Comparison of ENCODE assay signal across 13 cellular contexts in the genomic region with DNA sequence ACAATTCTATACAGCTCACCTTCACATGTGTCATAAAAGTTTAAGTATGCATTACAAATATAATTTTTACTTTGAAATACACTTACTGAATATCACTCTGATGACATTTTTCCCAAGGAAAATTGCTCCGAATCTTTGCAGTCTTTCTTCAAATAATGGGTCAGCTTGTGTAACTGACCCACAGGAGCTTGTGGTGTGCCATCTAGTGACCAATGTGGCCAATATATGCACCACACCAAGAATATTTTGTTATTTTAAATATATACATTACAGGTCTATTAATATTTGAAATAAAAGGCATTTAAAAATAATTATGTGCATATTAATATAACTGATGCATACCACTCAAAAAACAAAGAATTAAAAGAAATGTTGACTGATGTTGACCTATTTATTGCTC.
DNase-seq lines count a peak whose midpoint lies in the region; ATAC-seq and TF ChIP-seq lines count a peak whose summit lies in the region.
"Had no signal": no experiment of that assay in that cellular context is flagged by ENCODE, and none has a peak within 500 bp of the region (broad histone marks: within the 10 kb centered on the region; RNA-seq: fewer than 3 reads in every experiment).

No MANE protein-coding gene starts in this region.

- no peak overlapping the region for H3K4me2 ChIP-seq in smooth muscle cell

- no peak overlapping the region for H3K9ac ChIP-seq in smooth muscle cell (ENCODE audit: low read depth)

- peaks cover 12% of the 10 kb centered on the region for H3K9me3 Mint-ChIP-seq in activated T-helper 17 cell treated with anti-CD3 and anti-CD28 coated beads, Interleukin-2, amount 50 U/mL, for 72 hours

- no peak overlapping the region for H3K4me3 ChIP-seq in cardiac muscle cell
- no peak overlapping the region for H3K4me3 ChIP-seq in smooth muscle cell

- H3K27ac ChIP-seq in cardiac muscle cell (no peak overlapping the region), foreskin keratinocyte (no peak overlapping the region), smooth muscle cell (ENCODE audit: low read depth) (no peak overlapping the region)

- intact Hi-C loops in cardiac septum (cut with DNase I) = no loop called here

- no peaks in the 10 kb centered on the region for H3K27me3 ChIP-seq in cardiac muscle cell
- H3K27me3 ChIP-seq in foreskin keratinocyte = no peaks in the 10 kb centered on the region
- H3K27me3 ChIP-seq in smooth muscle cell (ENCODE audit: low read depth) = no peaks in the 10 kb centered on the region

- H3K36me3 ChIP-seq in cardiac muscle cell (no peaks in the 10 kb centered on the region), smooth muscle cell (ENCODE audit: low read depth) (no peaks in the 10 kb centered on the region)

- WGBS in smooth muscle cell (ENCODE audit: low lambda C conversion rate) = 76% methylated on average over 1 of the region's 1 CpG

- H3K4me3 Mint-ChIP-seq in activated T-helper 17 cell treated with anti-CD3 and anti-CD28 coated beads, Interleukin-2, amount 50 U/mL, for 72 hours = no peak overlapping the region
- H3K4me3 Mint-ChIP-seq: dendritic cell treated with granulocyte-macrophage colony-stimulating factor and Interleukin-4, amounts not matched to agents 40 ng/mL and 50 ng/mL, for 4 days had no signal

- no peaks in the 10 kb centered on the region for H3K79me2 ChIP-seq in smooth muscle cell (ENCODE audit: low read depth)

- no peaks in the 10 kb centered on the region for H3K36me3 Mint-ChIP-seq in activated T-helper 17 cell treated with anti-CD3 and anti-CD28 coated beads, Interleukin-2, amount 50 U/mL, for 72 hours (ENCODE audit: low read depth)

- no peaks in the 10 kb centered on the region for H3K27me3 Mint-ChIP-seq in activated T-helper 17 cell treated with anti-CD3 and anti-CD28 coated beads, Interleukin-2, amount 50 U/mL, for 72 hours
- H3K27me3 Mint-ChIP-seq: dendritic cell treated with granulocyte-macrophage colony-stimulating factor and Interleukin-4, amounts not matched to agents 40 ng/mL and 50 ng/mL, for 4 days had no signal

- H4K20me1 ChIP-seq in smooth muscle cell (ENCODE audit: low read depth) = no peaks in the 10 kb centered on the region

- H2AFZ ChIP-seq in smooth muscle cell (ENCODE audit: low read depth) = no peak overlapping the region

- H3K27ac Mint-ChIP-seq in activated T-helper 17 cell treated with anti-CD3 and anti-CD28 coated beads, Interleukin-2, amount 50 U/mL, for 72 hours = no peak overlapping the region
- H3K27ac Mint-ChIP-seq: dendritic cell treated with granulocyte-macrophage colony-stimulating factor and Interleukin-4, amounts not matched to agents 40 ng/mL and 50 ng/mL, for 4 days had no signal

- TF ChIP-seq CTCF in cardiac muscle cell (IDR thresholded peaks at IDR 0.05; ENCODE audit: low read depth, low read length) (no peak), foreskin keratinocyte (conservative IDR thresholded peaks at IDR 0.05) (peak; percentile 32), smooth muscle cell (IDR thresholded peaks at IDR 0.05; ENCODE audit: borderline replicate concordance, insufficient read depth, poor library complexity, severe bottlenecking) (peak; percentile 39)

- no peak for ATAC-seq in foreskin keratinocyte
- ATAC-seq in activated T-helper 17 cell treated with anti-CD3 and anti-CD28 coated beads, Interleukin-2, amount 50 U/mL, for 72 hours (replicated peaks) = no peak
- ATAC-seq in left lobe of liver = no peak
- ATAC-seq: esophagus mucosa, left cardiac atrium had no signal

- H3K4me1 Mint-ChIP-seq in activated T-helper 17 cell treated with anti-CD3 and anti-CD28 coated beads, Interleukin-2, amount 50 U/mL, for 72 hours = no peaks in the 10 kb centered on the region

- H3K4me1 ChIP-seq in cardiac muscle cell (ENCODE audit: low read depth) = no peaks in the 10 kb centered on the region
- no peaks in the 10 kb centered on the region for H3K4me1 ChIP-seq in foreskin keratinocyte
- no peaks in the 10 kb centered on the region for H3K4me1 ChIP-seq in smooth muscle cell (ENCODE audit: low read depth)

- no peaks in the 10 kb centered on the region for H3F3A ChIP-seq in smooth muscle cell (ENCODE audit: low read depth)

- DNase-seq in cardiac muscle cell (ENCODE audit: low read depth in 1 of 2, low spot score in 1 of 2) (peak; percentile 2 to 30), cardiac septum (ENCODE audit: low spot score) (no peak), RKO (ENCODE audit: low spot score) (peak; percentile 11), foreskin keratinocyte (no peak), smooth muscle cell (lab: John Stamatoyannopoulos, UW; ENCODE audit: unreplicated experiment) (no peak), kidney tubule cell (ENCODE audit: low spot score) (no peak), left lobe of liver (ENCODE audit: low spot score) (no peak)
- DNase-seq: activated effector memory CD4-positive, alpha-beta T cell treated with Interleukin-2 at 50 U/mL for 16 hours; left cardiac atrium; posterior cingulate gyrus had no signal

- no peaks in the 10 kb centered on the region for H3K9me3 ChIP-seq in cardiac muscle cell (ENCODE audit: low read depth)
- H3K9me3 ChIP-seq in smooth muscle cell (replicated peaks; ENCODE audit: low read depth) = no peaks in the 10 kb centered on the region

Comparison
In these comparisons a context has a peak if more than half of its experiments do, and no peak if none do; other contexts are left out.
1. DNase-seq: peak in cardiac muscle cell (2 of 2) and RKO (single experiment); none in cardiac septum (single experiment), foreskin keratinocyte (0 of 2), smooth muscle cell (single experiment), kidney tubule cell (single experiment) and left lobe of liver (single experiment).